5 cellular contexts compared by ENCODE assay signal in genomic region chr3:44395714-44396113, GRCh38.
"Had no signal": no experiment of that assay in that cellular context is flagged by ENCODE, and none has a peak within 500 bp of the region (broad histone marks: within the 10 kb centered on the region; RNA-seq: fewer than 3 reads in every experiment).

No MANE protein-coding gene starts in this region.

- H3K4me3 Mint-ChIP-seq: H9, IgD-negative memory B cell had no signal

- H3K4me3 ChIP-seq: GM23248 had no signal

- H3K4me1 Mint-ChIP-seq: H9, IgD-negative memory B cell had no signal

- H3K27ac ChIP-seq: GM23248 had no signal

- H3K27ac Mint-ChIP-seq: H9, IgD-negative memory B cell had no signal

- DNase-seq: GM23248, H9, HCEC 1CT, KBM-7 had no signal

- H3K27me3 Mint-ChIP-seq: IgD-negative memory B cell had no signal
